22 cellular contexts compared by ENCODE assay signal in genomic region chr1:187013582-187014200, GRCh38.
"Had no signal": no experiment of that assay in that cellular context is flagged by ENCODE, and none has a peak within 500 bp of the region (broad histone marks: within the 10 kb centered on the region; RNA-seq: fewer than 3 reads in every experiment).

No MANE protein-coding gene starts in this region.

- DNase-seq: activated CD4-positive, alpha-beta T cell treated with anti-CD3 and anti-CD28 coated beads, Interleukin-2, amount 10 ng/mL, durations not matched to agents 7 days and 5 days; activated CD8-positive, alpha-beta memory T cell treated with anti-CD3 and anti-CD28 coated beads, Interleukin-2, amount 10 ng/mL, durations not matched to agents 7 days and 5 days; activated CD8-positive, alpha-beta T cell treated with anti-CD3 and anti-CD28 coated beads for 36 hours; activated effector memory CD4-positive, alpha-beta T cell treated with anti-CD3 and anti-CD28 coated beads, Interleukin-2, amount 50 U/mL, for 16 hours; activated naive CD4-positive, alpha-beta T cell treated with anti-CD3 and anti-CD28 coated beads, Interleukin-2, amount 10 ng/mL, durations not matched to agents 7 days and 5 days; activated T-cell treated with anti-CD3 and anti-CD28 coated beads for 4 hours; anterior cingulate cortex; body of pancreas; central memory CD4-positive, alpha-beta T cell; cortex of kidney; heart right ventricle; left lung; naive thymus-derived CD4-positive, alpha-beta T cell; retina; stimulated activated CD4-positive, alpha-beta T cell treated with anti-CD3 and anti-CD28 coated beads, Interleukin-2, amount 100 ng/mL, for 48 hours; stimulated activated naive CD4-positive, alpha-beta T cell; testis; uterus had no signal

- H3K9me3 ChIP-seq: body of pancreas, testis, uterus had no signal

- FAIRE-seq: endometrium had no signal

- H3K27me3 ChIP-seq: body of pancreas, heart right ventricle, left lung, testis, uterus had no signal

- H3K4me1 ChIP-seq: body of pancreas, heart right ventricle, left lung, testis, uterus had no signal

- H3K4me3 ChIP-seq: body of pancreas, heart right ventricle, left lung, lung, testis, uterus had no signal

- ATAC-seq: activated CD4-positive, CD25-positive, alpha-beta regulatory T cell treated with anti-CD3 and anti-CD28 coated beads, Interleukin-2, amount 50 U/mL, for 24 hours; activated CD8-positive, alpha-beta memory T cell treated with anti-CD3 and anti-CD28 coated beads, Interleukin-2, amount 10 ng/mL, durations not matched to agents 7 days and 5 days; activated CD8-positive, alpha-beta T cell treated with anti-CD3 and anti-CD28 coated beads for 36 hours; body of pancreas; esophagus mucosa; heart right ventricle; left lung; naive thymus-derived CD4-positive, alpha-beta T cell had no signal

- H3K36me3 ChIP-seq: heart right ventricle, left lung, uterus had no signal

- H3K27ac ChIP-seq: body of pancreas, heart right ventricle, left lung, testis, uterus had no signal
